ENCODE assay signal across 18 cellular contexts in genomic region chr9:131817627-131818026, GRCh38.
DNase-seq lines count a peak whose midpoint lies in the region; ATAC-seq and TF ChIP-seq lines count a peak whose summit lies in the region.
"Had no signal": no experiment of that assay in that cellular context is flagged by ENCODE, and none has a peak within 500 bp of the region (broad histone marks: within the 10 kb centered on the region; RNA-seq: fewer than 3 reads in every experiment).

No MANE protein-coding gene starts in this region.

- H3K9me3 ChIP-seq in ovary, result no peaks in the 10 kb centered on the region
- H3K9me3 ChIP-seq: Caco-2, spleen had no signal

- intact Hi-C loops in ovary (cut with DNase I), result no loop called here

- TF ChIP-seq POLR2A in ovary (IDR thresholded peaks at IDR 0.05), result no peak

- TF ChIP-seq EP300 in ovary (IDR thresholded peaks at IDR 0.05), result no peak

- DNase-seq in DMS79 (lab: John Stamatoyannopoulos, UW) (peak; percentile 91), NCI-H1436 treated with DMSO at 0.1 percent for 48 hours (lab: John Stamatoyannopoulos, UW) (peak; percentile 26), NCI-H2196 (lab: John Stamatoyannopoulos, UW; ENCODE audit: unreplicated experiment) (peak; percentile 85), RPMI8226 (peak; percentile 68), ovary (no peak), hepatic stellate cell (ENCODE audit: low spot score) (no peak)
- DNase-seq: activated CD4-positive, alpha-beta T cell treated with anti-CD3 and anti-CD28 coated beads, Interleukin-2, amount 10 ng/mL, durations not matched to agents 7 days and 5 days; activated CD8-positive, alpha-beta memory T cell treated with anti-CD3 and anti-CD28 coated beads, Interleukin-2, amount 50 U/mL, for 4 hours; activated effector memory CD4-positive, alpha-beta T cell treated with anti-CD3 and anti-CD28 coated beads, Interleukin-2, amount 50 U/mL, for 16 hours; Caco-2; GF-D8; left cardiac atrium; NK-92 treated with Interleukin-12 subunit alpha and Interleukin-12 subunit beta, amount 100 ng/mL, for 24 hours; spleen had no signal

- no peak overlapping the region for H3K4me3 ChIP-seq in ovary
- H3K4me3 ChIP-seq: cardiac muscle cell, neural progenitor cell, spleen had no signal

- no peaks in the 10 kb centered on the region for H3K27me3 ChIP-seq in ovary
- H3K27me3 ChIP-seq: cardiac muscle cell, neural progenitor cell had no signal

- no peak for ATAC-seq in GM21447 (IDR thresholded peaks at IDR 0.05; ENCODE audit: unreplicated experiment)
- no peak for ATAC-seq in HG02973 (IDR thresholded peaks at IDR 0.05; ENCODE audit: unreplicated experiment)
- ATAC-seq: left cardiac atrium had no signal

- no peaks in the 10 kb centered on the region for H3K4me1 ChIP-seq in ovary (ENCODE audit: insufficient read depth)
- H3K4me1 ChIP-seq: Caco-2, neural progenitor cell had no signal

- no peaks in the 10 kb centered on the region for H3K36me3 ChIP-seq in ovary
- H3K36me3 ChIP-seq: cardiac muscle cell, neural progenitor cell, spleen had no signal

- no peak for TF ChIP-seq CTCF in ovary (IDR thresholded peaks at IDR 0.05)

- no peak overlapping the region for H3K27ac ChIP-seq in ovary
- H3K27ac ChIP-seq: cardiac muscle cell, neural progenitor cell, spleen had no signal

- WGBS in ovary, 3 donors, result 39 to 51% (median 46%) methylated on average over 9 of the region's 9 CpGs

Comparison
In these comparisons a context has a peak if more than half of its experiments do, and no peak if none do; other contexts are left out.
1. DNase-seq: peak in DMS79 (single experiment), NCI-H1436 treated with DMSO at 0.1 percent for 48 hours (single experiment), NCI-H2196 (single experiment) and RPMI8226 (single experiment); none in ovary (0 of 5) and hepatic stellate cell (single experiment).